ENCODE assay signal across 9 cellular contexts in genomic region chr10:84171237-84171636, GRCh38. TPM values are rescaled to one million over a fixed set of nuclear protein-coding genes. Genes with fewer than 3 reads are reported as not detected.
DNase-seq lines count a peak whose midpoint lies in the region; ATAC-seq and TF ChIP-seq lines count a peak whose summit lies in the region.
"Not testable (repeated sequence)": the region's sequence is repeated elsewhere in the genome, so short reads cannot be mapped to it uniquely, and the experiment has no call there.
"Had no signal": no experiment of that assay in that cellular context is flagged by ENCODE, and none has a peak within 500 bp of the region (broad histone marks: within the 10 kb centered on the region; RNA-seq: fewer than 3 reads in every experiment).

No MANE protein-coding gene starts in this region.

- H3K79me2 ChIP-seq in MM.1S (ENCODE audit: low read length), result not testable (repeated sequence)

- H3K4me1 ChIP-seq in MM.1S (ENCODE audit: low read length), result peaks cover 22% of the 10 kb centered on the region; the same call in 1 of the 2 replicates

- H3K4me2 ChIP-seq in MM.1S (ENCODE audit: low read depth, low read length), result not testable (repeated sequence)

- H3K27ac Mint-ChIP-seq in activated CD8-positive, alpha-beta T cell treated with anti-CD3 and anti-CD28 coated beads, Interleukin-2, amount 10 ng/mL, durations not matched to agents 7 days and 5 days, result not testable (repeated sequence)
- peak overlapping the region; percentile 33 to 95 (median 85) for H3K27ac Mint-ChIP-seq in nephron
- peak overlapping the region; percentile 98 for H3K27ac Mint-ChIP-seq in stimulated activated memory B cell treated with anti-CD40 and anti-IgM and Interleukin-4, amounts not matched to agents 10 μg/mL and 1 μg/mL and 100 μg/mL, for 72 hours

- not testable (repeated sequence) for H4K20me1 ChIP-seq in MM.1S (ENCODE audit: insufficient read depth, low read length)

- TF ChIP-seq CTCF in GM06990 (IDR thresholded peaks at IDR 0.05; ENCODE audit: insufficient read depth, low read length, poor library complexity, severe bottlenecking); MM.1S (IDR thresholded peaks at IDR 0.05; ENCODE audit: low read length); kidney epithelial cell (IDR thresholded peaks at IDR 0.05; ENCODE audit: insufficient read depth, low read length, poor library complexity, severe bottlenecking); nephron (IDR thresholded peaks at IDR 0.05; ENCODE audit: unreplicated experiment in 3 of 3): not testable (repeated sequence)

- peak overlapping the region; percentile 29; the same call in 1 of the 2 replicates for H3K27ac ChIP-seq in MM.1S (ENCODE audit: low read length)
- H3K27ac ChIP-seq in epithelial cell of prostate, result peak overlapping the region; percentile 95

- POLR2A ChIA-PET in activated CD8-positive, alpha-beta T cell treated with anti-CD3 and anti-CD28 coated beads, Interleukin-2, amount 10 ng/mL, durations not matched to agents 7 days and 5 days (lab: Charles Lee), result not testable (repeated sequence)

- H3F3A ChIP-seq in MM.1S (ENCODE audit: insufficient read depth, low read length), result not testable (repeated sequence)

- not testable (repeated sequence) for H3K9me3 Mint-ChIP-seq in activated CD8-positive, alpha-beta T cell treated with anti-CD3 and anti-CD28 coated beads, Interleukin-2, amount 10 ng/mL, durations not matched to agents 7 days and 5 days (ENCODE audit: insufficient read depth); nephron; stimulated activated memory B cell treated with anti-CD40 and anti-IgM and Interleukin-4, amounts not matched to agents 10 μg/mL and 1 μg/mL and 100 μg/mL, for 72 hours

- H3K36me3 ChIP-seq in GM06990 (ENCODE audit: control insufficient read depth, insufficient read depth, low read length); MM.1S (replicated peaks; ENCODE audit: insufficient read depth, low read length); kidney epithelial cell (ENCODE audit: control insufficient read depth, insufficient read depth, low read length): not testable (repeated sequence)

- not testable (repeated sequence) for H3K9me3 ChIP-seq in MM.1S (replicated peaks; ENCODE audit: insufficient read depth, low read length)

- H3K27me3 ChIP-seq in GM06990 (replicated peaks; ENCODE audit: control insufficient read depth, insufficient read depth, low read length); MM.1S (replicated peaks; ENCODE audit: insufficient read depth, low read length); kidney epithelial cell (ENCODE audit: control insufficient read depth, insufficient read depth, low read length): not testable (repeated sequence)

- H3K9me2 ChIP-seq in MM.1S (replicated peaks; ENCODE audit: insufficient read depth, low read length), result not testable (repeated sequence)

- CTCF ChIA-PET in activated CD8-positive, alpha-beta T cell treated with anti-CD3 and anti-CD28 coated beads, Interleukin-2, amount 10 ng/mL, durations not matched to agents 7 days and 5 days (lab: Charles Lee), result not testable (repeated sequence)

- H3K9ac ChIP-seq in MM.1S (ENCODE audit: low read length), result not testable (repeated sequence)

- not testable (repeated sequence) for H3K4me3 Mint-ChIP-seq in activated CD8-positive, alpha-beta T cell treated with anti-CD3 and anti-CD28 coated beads, Interleukin-2, amount 10 ng/mL, durations not matched to agents 7 days and 5 days
- peak overlapping the region in 2 of 3 experiments; percentile 4 to 38 for H3K4me3 Mint-ChIP-seq in nephron
- peak overlapping the region; percentile 82 for H3K4me3 Mint-ChIP-seq in stimulated activated memory B cell treated with anti-CD40 and anti-IgM and Interleukin-4, amounts not matched to agents 10 μg/mL and 1 μg/mL and 100 μg/mL, for 72 hours

- not testable (repeated sequence) for ATAC-seq in activated CD8-positive, alpha-beta T cell treated with anti-CD3 and anti-CD28 coated beads, Interleukin-2, amount 10 ng/mL, durations not matched to agents 7 days and 5 days; stimulated activated memory B cell treated with anti-CD40 and anti-IgM and Interleukin-4, amounts not matched to agents 10 μg/mL and 1 μg/mL and 100 μg/mL, for 72 hours

- H3K4me3 ChIP-seq in GM06990 (replicated peaks; ENCODE audit: low read depth, low read length), result peak overlapping the region; percentile 85
- not testable (repeated sequence) for H3K4me3 ChIP-seq in MM.1S (ENCODE audit: low read length)
- H3K4me3 ChIP-seq in kidney epithelial cell (ENCODE audit: low read depth, low read length), result peak overlapping the region; percentile 35

- H2AFZ ChIP-seq in MM.1S (ENCODE audit: low read length), result 0 out of 2 replicates have a peak overlapping the region, but pooled peaks have one; percentile 53

- H3K27me3 Mint-ChIP-seq in activated CD8-positive, alpha-beta T cell treated with anti-CD3 and anti-CD28 coated beads, Interleukin-2, amount 10 ng/mL, durations not matched to agents 7 days and 5 days (ENCODE audit: low read depth); nephron (ENCODE audit: low read depth): not testable (repeated sequence)
- peaks cover 10% of the 10 kb centered on the region for H3K27me3 Mint-ChIP-seq in stimulated activated memory B cell treated with anti-CD40 and anti-IgM and Interleukin-4, amounts not matched to agents 10 μg/mL and 1 μg/mL and 100 μg/mL, for 72 hours

- not testable (repeated sequence) for H3K36me3 Mint-ChIP-seq in activated CD8-positive, alpha-beta T cell treated with anti-CD3 and anti-CD28 coated beads, Interleukin-2, amount 10 ng/mL, durations not matched to agents 7 days and 5 days (ENCODE audit: low read depth); nephron (ENCODE audit: low read depth)
- H3K36me3 Mint-ChIP-seq in stimulated activated memory B cell treated with anti-CD40 and anti-IgM and Interleukin-4, amounts not matched to agents 10 μg/mL and 1 μg/mL and 100 μg/mL, for 72 hours, result peaks cover 23% of the 10 kb centered on the region

- H3K4me1 Mint-ChIP-seq in activated CD8-positive, alpha-beta T cell treated with anti-CD3 and anti-CD28 coated beads, Interleukin-2, amount 10 ng/mL, durations not matched to agents 7 days and 5 days (ENCODE audit: low read depth); nephron: not testable (repeated sequence)
- peaks cover 36% of the 10 kb centered on the region for H3K4me1 Mint-ChIP-seq in stimulated activated memory B cell treated with anti-CD40 and anti-IgM and Interleukin-4, amounts not matched to agents 10 μg/mL and 1 μg/mL and 100 μg/mL, for 72 hours

- DNase-seq in GM06990 (ENCODE audit: extremely low read depth, insufficient read length); MM.1S; epithelial cell of prostate (ENCODE audit: low read depth, low spot score); kidney epithelial cell (ENCODE audit: low read depth): not testable (repeated sequence)
- peak; percentile 5 for DNase-seq in activated CD8-positive, alpha-beta T cell treated with anti-CD3 and anti-CD28 coated beads, Interleukin-2, amount 10 ng/mL, durations not matched to agents 7 days and 5 days

RNA-seq across cellular contexts. Expression of gene GPR15LG, which starts 2.4 kb away (rescaled TPM):
- total RNA-seq in activated CD8-positive, alpha-beta T cell treated with anti-CD3 and anti-CD28 coated beads, Interleukin-2, amount 10 ng/mL, durations not matched to agents 7 days and 5 days, result not detected
- not detected in 2 replicates for total RNA-seq in kidney epithelial cell
- total RNA-seq: GM23338, PC-9 had no signal

RNA-seq across cellular contexts. Expression of gene CDHR1, which starts 23.1 kb away (rescaled TPM):
- total RNA-seq in activated CD8-positive, alpha-beta T cell treated with anti-CD3 and anti-CD28 coated beads, Interleukin-2, amount 10 ng/mL, durations not matched to agents 7 days and 5 days, result under 1 TPM; 0.26 to 0.29 TPM
- total RNA-seq in kidney epithelial cell, result 4.3 and 4.6 TPM in 2 replicates
- total RNA-seq: PC-9 had no signal

RNA-seq across cellular contexts. Expression of gene GHITM, which starts 31.9 kb away (rescaled TPM):
- 100 to 1,000 TPM; 123 to 133 TPM for total RNA-seq in activated CD8-positive, alpha-beta T cell treated with anti-CD3 and anti-CD28 coated beads, Interleukin-2, amount 10 ng/mL, durations not matched to agents 7 days and 5 days
- total RNA-seq in kidney epithelial cell, result 231 and 276 TPM in 2 replicates

RNA-seq across cellular contexts. Expression of gene LRIT2, which starts 54.1 kb away (rescaled TPM):
- total RNA-seq in activated CD8-positive, alpha-beta T cell treated with anti-CD3 and anti-CD28 coated beads, Interleukin-2, amount 10 ng/mL, durations not matched to agents 7 days and 5 days, result not detected
- total RNA-seq in kidney epithelial cell, result not detected in 2 replicates
- total RNA-seq: GM23338, PC-9 had no signal
